Comparison of ENCODE assay signal across 9 cellular contexts in genomic region chr5:115599502-115599901, GRCh38. TPM values are rescaled to one million over a fixed set of nuclear protein-coding genes. Genes with fewer than 3 reads are reported as not detected.
A peak's percentile ranks its signal among the peaks of the same experiment; 100 is the strongest.
DNase-seq lines count a peak whose midpoint lies in the region; ATAC-seq and TF ChIP-seq lines count a peak whose summit lies in the region.
"Had no signal": no experiment of that assay in that cellular context is flagged by ENCODE, and none has a peak within 500 bp of the region (broad histone marks: within the 10 kb centered on the region; RNA-seq: fewer than 3 reads in every experiment).

No MANE protein-coding gene starts in this region.

- no peak for DNase-seq in activated CD8-positive, alpha-beta memory T cell treated with anti-CD3 and anti-CD28 coated beads, Interleukin-2, amount 10 ng/mL, durations not matched to agents 7 days and 5 days
- no peak for DNase-seq in activated CD8-positive, alpha-beta memory T cell treated with anti-CD3 and anti-CD28 coated beads, Interleukin-2, amount 50 U/mL, for 48 hours
- no peak for DNase-seq in cerebellar nuclear complex (lab: John Stamatoyannopoulos, UW)
- no peak for DNase-seq in progenitor cell of endocrine pancreas (ENCODE audit: low spot score, unreplicated experiment)
- no peak for DNase-seq in mucosa of gallbladder (ENCODE audit: low spot score)
- DNase-seq: CD4-positive, CD25-positive, alpha-beta regulatory T cell had no signal

- peaks cover 43% of the 10 kb centered on the region for H3K4me1 ChIP-seq in skeletal muscle satellite cell (ENCODE audit: control insufficient read depth, insufficient read depth, low read length)

- TF ChIP-seq CTCF in progenitor cell of endocrine pancreas (IDR thresholded peaks at IDR 0.05; ENCODE audit: unreplicated experiment): no peak

- H3K9me3 Mint-ChIP-seq in activated CD8-positive, alpha-beta memory T cell treated with anti-CD3 and anti-CD28 coated beads, Interleukin-2, amount 10 ng/mL, durations not matched to agents 7 days and 5 days (ENCODE audit: low read depth): no peaks in the 10 kb centered on the region
- H3K9me3 Mint-ChIP-seq in progenitor cell of endocrine pancreas (ENCODE audit: low read depth): no peaks in the 10 kb centered on the region

- H3K36me3 Mint-ChIP-seq in activated CD8-positive, alpha-beta memory T cell treated with anti-CD3 and anti-CD28 coated beads, Interleukin-2, amount 10 ng/mL, durations not matched to agents 7 days and 5 days: peaks cover 15% of the 10 kb centered on the region
- peaks cover 4% of the 10 kb centered on the region for H3K36me3 Mint-ChIP-seq in progenitor cell of endocrine pancreas (ENCODE audit: insufficient read depth)

- no peaks in the 10 kb centered on the region for H3K36me3 ChIP-seq in skeletal muscle satellite cell (ENCODE audit: insufficient read depth, low read length)

- peak overlapping the region; percentile 94 for H3K9ac ChIP-seq in skeletal muscle satellite cell (ENCODE audit: low read depth, low read length)

- peak overlapping the region; percentile 33 for H3K4me3 Mint-ChIP-seq in activated CD8-positive, alpha-beta memory T cell treated with anti-CD3 and anti-CD28 coated beads, Interleukin-2, amount 10 ng/mL, durations not matched to agents 7 days and 5 days
- H3K4me3 Mint-ChIP-seq in progenitor cell of endocrine pancreas (ENCODE audit: low read depth): no peak overlapping the region

- no peaks in the 10 kb centered on the region for H3K9me3 ChIP-seq in skeletal muscle satellite cell (replicated peaks; ENCODE audit: low read length)

- H3K4me1 Mint-ChIP-seq in activated CD8-positive, alpha-beta memory T cell treated with anti-CD3 and anti-CD28 coated beads, Interleukin-2, amount 10 ng/mL, durations not matched to agents 7 days and 5 days: peaks cover 35% of the 10 kb centered on the region
- peaks cover 3% of the 10 kb centered on the region for H3K4me1 Mint-ChIP-seq in progenitor cell of endocrine pancreas (ENCODE audit: low read depth)

- H3K4me2 ChIP-seq in skeletal muscle satellite cell (ENCODE audit: low read length): peak overlapping the region; percentile 88

- no peak overlapping the region for H3K27ac Mint-ChIP-seq in activated CD8-positive, alpha-beta memory T cell treated with anti-CD3 and anti-CD28 coated beads, Interleukin-2, amount 10 ng/mL, durations not matched to agents 7 days and 5 days
- no peak overlapping the region for H3K27ac Mint-ChIP-seq in progenitor cell of endocrine pancreas

- CTCF ChIA-PET in activated CD8-positive, alpha-beta memory T cell treated with anti-CD3 and anti-CD28 coated beads, Interleukin-2, amount 10 ng/mL, durations not matched to agents 7 days and 5 days (lab: Charles Lee): interaction anchor here (0.6 kb wide), 1 partner anchor 25 kb away, joined by 3 read pairs; no protein-coding TSS in a partner anchor

- no peaks in the 10 kb centered on the region for H3K27me3 Mint-ChIP-seq in activated CD8-positive, alpha-beta memory T cell treated with anti-CD3 and anti-CD28 coated beads, Interleukin-2, amount 10 ng/mL, durations not matched to agents 7 days and 5 days
- peaks cover 8% of the 10 kb centered on the region for H3K27me3 Mint-ChIP-seq in progenitor cell of endocrine pancreas
- H3K27me3 Mint-ChIP-seq: CD4-positive, CD25-positive, alpha-beta regulatory T cell had no signal

- H3K4me3 ChIP-seq in skeletal muscle satellite cell (ENCODE audit: low read length): peak overlapping the region; percentile 78

- ATAC-seq in activated CD8-positive, alpha-beta memory T cell treated with anti-CD3 and anti-CD28 coated beads, Interleukin-2, amount 10 ng/mL, durations not matched to agents 7 days and 5 days: no peak
- ATAC-seq in HG03460 (IDR thresholded peaks at IDR 0.05; ENCODE audit: unreplicated experiment) (peak; percentile 34), esophagus mucosa (peak; percentile 36)

- no peaks in the 10 kb centered on the region for H3K27me3 ChIP-seq in skeletal muscle satellite cell (ENCODE audit: control insufficient read depth, insufficient read depth, low read length)

RNA-seq across cellular contexts. Expression of gene TICAM2, which starts 2.8 kb away (rescaled TPM):
- 1 to 10 TPM; 1.6 to 1.8 TPM for total RNA-seq in activated CD8-positive, alpha-beta memory T cell treated with anti-CD3 and anti-CD28 coated beads, Interleukin-2, amount 10 ng/mL, durations not matched to agents 7 days and 5 days
- total RNA-seq in esophagus mucosa (1.2 TPM), progenitor cell of endocrine pancreas (0.36 and 1.1 TPM in 2 replicates), mucosa of gallbladder (3.3 TPM)
- total RNA-seq in skeletal muscle satellite cell (2012; rRNA removed): 4.8 and 7.4 TPM in 2 replicates

RNA-seq across cellular contexts. Expression of gene TMED7, which starts 26.3 kb away (rescaled TPM):
- 10 to 100 TPM; 41.8 to 44.3 TPM for total RNA-seq in activated CD8-positive, alpha-beta memory T cell treated with anti-CD3 and anti-CD28 coated beads, Interleukin-2, amount 10 ng/mL, durations not matched to agents 7 days and 5 days
- total RNA-seq in esophagus mucosa: 47.2 TPM
- 135 and 149 TPM in 2 replicates for total RNA-seq in skeletal muscle satellite cell (2012; rRNA removed)
- 69.6 and 76.9 TPM in 2 replicates for total RNA-seq in progenitor cell of endocrine pancreas
- 140 TPM for total RNA-seq in mucosa of gallbladder

RNA-seq across cellular contexts. Expression of gene FEM1C, which starts 54.9 kb away (rescaled TPM):
- total RNA-seq in activated CD8-positive, alpha-beta memory T cell treated with anti-CD3 and anti-CD28 coated beads, Interleukin-2, amount 10 ng/mL, durations not matched to agents 7 days and 5 days: 10 to 100 TPM; 13.3 to 13.5 TPM
- total RNA-seq in esophagus mucosa: 9.0 TPM
- 18.3 and 22.7 TPM in 2 replicates for total RNA-seq in skeletal muscle satellite cell (2012; rRNA removed)
- 18.1 and 18.4 TPM in 2 replicates for total RNA-seq in progenitor cell of endocrine pancreas
- total RNA-seq in mucosa of gallbladder: 24.6 TPM
